9 cellular contexts compared by ENCODE assay signal in genomic region chr3:155743616-155744015, GRCh38. TPM values are rescaled to one million over a fixed set of nuclear protein-coding genes. Genes with fewer than 3 reads are reported as not detected.
DNase-seq lines count a peak whose midpoint lies in the region; ATAC-seq, FAIRE-seq and TF ChIP-seq lines count a peak whose summit lies in the region.
"Had no signal": no experiment of that assay in that cellular context is flagged by ENCODE, and none has a peak within 500 bp of the region (broad histone marks: within the 10 kb centered on the region; RNA-seq: fewer than 3 reads in every experiment).

No MANE protein-coding gene starts in this region.

- H3K36me3 ChIP-seq in kidney (ENCODE audit: control insufficient read depth in 1 of 2, insufficient read depth in 2 of 2, low read length in 2 of 2) (no peaks in the 10 kb centered on the region), testis (ENCODE audit: low read depth, missing control alignments) (no peaks in the 10 kb centered on the region)

- POLR2A ChIA-PET in activated CD4-positive, alpha-beta T cell treated with anti-CD3 and anti-CD28 coated beads for 36 hours (lab: Charles Lee), result no interaction called here
- POLR2A ChIA-PET in activated CD8-positive, alpha-beta T cell treated with anti-CD3 and anti-CD28 coated beads, Interleukin-2, amount 10 ng/mL, durations not matched to agents 7 days and 5 days (lab: Charles Lee), result interaction anchor here (0.6 kb wide), 1 partner anchor 384 kb away, joined by 4 read pairs; no protein-coding TSS in a partner anchor

- no peak for TF ChIP-seq POLR2A in testis (IDR thresholded peaks at IDR 0.05)

- peak overlapping the region; percentile 20 to 41 for H3K9ac ChIP-seq in kidney (ENCODE audit: low read length in 2 of 2)

- TF ChIP-seq CTCF in kidney (IDR thresholded peaks at IDR 0.05; ENCODE audit: borderline replicate concordance, extremely low read depth, insufficient read depth) (no peak), testis (IDR thresholded peaks at IDR 0.05) (no peak)

- DNase-seq in activated CD4-positive, alpha-beta T cell treated with anti-CD3 and anti-CD28 coated beads for 36 hours, result no peak
- DNase-seq in activated CD4-positive, alpha-beta T cell treated with anti-CD3 and anti-CD28 coated beads for 1 hour, result no peak
- no peak for DNase-seq in activated CD8-positive, alpha-beta T cell treated with anti-CD3 and anti-CD28 coated beads, Interleukin-2, amount 10 ng/mL, durations not matched to agents 7 days and 5 days
- no peak for DNase-seq in kidney
- DNase-seq in testis, result no peak
- DNase-seq in DMS153 treated with DMSO at 0.1 percent for 48 hours (lab: John Stamatoyannopoulos, UW; ENCODE audit: unreplicated experiment), result no peak
- DNase-seq in cortex of kidney (lab: John Stamatoyannopoulos, UW), result no peak

- FAIRE-seq in kidney (lab: Jason Lieb, UNC), result no peak
- FAIRE-seq: G401.6 had no signal

- ATAC-seq in activated CD4-positive, alpha-beta T cell treated with anti-CD3 and anti-CD28 coated beads for 36 hours, result no peak
- no peak for ATAC-seq in activated CD8-positive, alpha-beta T cell treated with anti-CD3 and anti-CD28 coated beads, Interleukin-2, amount 10 ng/mL, durations not matched to agents 7 days and 5 days
- no peak for ATAC-seq in HG03432 (IDR thresholded peaks at IDR 0.05; ENCODE audit: unreplicated experiment)

- CTCF ChIA-PET in activated CD4-positive, alpha-beta T cell treated with anti-CD3 and anti-CD28 coated beads for 36 hours (lab: Charles Lee), result interaction anchor here (0.6 to 1.1 kb wide), 3 partner anchors 9 to 42 kb away, joined by 3 read pairs; no protein-coding TSS in a partner anchor
- CTCF ChIA-PET in activated CD8-positive, alpha-beta T cell treated with anti-CD3 and anti-CD28 coated beads, Interleukin-2, amount 10 ng/mL, durations not matched to agents 7 days and 5 days (lab: Charles Lee), result no interaction called here

- peaks cover 44% of the 10 kb centered on the region for H3K27me3 Mint-ChIP-seq in activated CD4-positive, alpha-beta T cell treated with anti-CD3 and anti-CD28 coated beads for 36 hours
- peaks cover 63% of the 10 kb centered on the region for H3K27me3 Mint-ChIP-seq in activated CD8-positive, alpha-beta T cell treated with anti-CD3 and anti-CD28 coated beads, Interleukin-2, amount 10 ng/mL, durations not matched to agents 7 days and 5 days (ENCODE audit: low read depth)

- H3K36me3 Mint-ChIP-seq in activated CD4-positive, alpha-beta T cell treated with anti-CD3 and anti-CD28 coated beads for 36 hours (ENCODE audit: low read depth), result no peaks in the 10 kb centered on the region
- no peaks in the 10 kb centered on the region for H3K36me3 Mint-ChIP-seq in activated CD8-positive, alpha-beta T cell treated with anti-CD3 and anti-CD28 coated beads, Interleukin-2, amount 10 ng/mL, durations not matched to agents 7 days and 5 days (ENCODE audit: low read depth)

- H3K4me1 ChIP-seq in kidney (ENCODE audit: control insufficient read depth in 1 of 2, insufficient read depth in 1 of 2, low read depth in 1 of 2, low read length in 2 of 2) (no peaks in the 10 kb centered on the region), testis (no peaks in the 10 kb centered on the region)

- H3K27me3 ChIP-seq in testis, result no peaks in the 10 kb centered on the region

- H3K9me3 Mint-ChIP-seq in activated CD4-positive, alpha-beta T cell treated with anti-CD3 and anti-CD28 coated beads for 36 hours (ENCODE audit: low read depth), result no peaks in the 10 kb centered on the region
- H3K9me3 Mint-ChIP-seq in activated CD8-positive, alpha-beta T cell treated with anti-CD3 and anti-CD28 coated beads, Interleukin-2, amount 10 ng/mL, durations not matched to agents 7 days and 5 days (ENCODE audit: insufficient read depth), result no peaks in the 10 kb centered on the region

- peak overlapping the region; percentile 78 for H3K4me3 Mint-ChIP-seq in activated CD4-positive, alpha-beta T cell treated with anti-CD3 and anti-CD28 coated beads for 36 hours
- H3K4me3 Mint-ChIP-seq in activated CD8-positive, alpha-beta T cell treated with anti-CD3 and anti-CD28 coated beads, Interleukin-2, amount 10 ng/mL, durations not matched to agents 7 days and 5 days, result peak overlapping the region; percentile 79

- H3K9me3 ChIP-seq in kidney (ENCODE audit: control insufficient read depth in 1 of 2, low read length in 2 of 2), result no peaks in the 10 kb centered on the region
- no peaks in the 10 kb centered on the region for H3K9me3 ChIP-seq in testis

- no peak overlapping the region for H3K27ac Mint-ChIP-seq in activated CD4-positive, alpha-beta T cell treated with anti-CD3 and anti-CD28 coated beads for 36 hours
- H3K27ac Mint-ChIP-seq in activated CD8-positive, alpha-beta T cell treated with anti-CD3 and anti-CD28 coated beads, Interleukin-2, amount 10 ng/mL, durations not matched to agents 7 days and 5 days, result no peak overlapping the region

- intact Hi-C loops in activated CD4-positive, alpha-beta T cell treated with anti-CD3 and anti-CD28 coated beads for 36 hours (cut with DNase I, micrococcal nuclease), result loop anchor here (2.0 to 10.0 kb wide), 2 partner anchors 63 to 111 kb away; partner anchors contain the start of genes C3orf33 (in 1 of the 2) and SLC33A1 (in 1 of the 2)
- intact Hi-C loops in kidney (cut with DNase I), result no loop called here
- intact Hi-C loops in testis (cut with DNase I; ENCODE audit: low total_unique reads), result no loop called here

- H3K4me3 ChIP-seq in kidney (ENCODE audit: low read length in 2 of 2) (peak overlapping the region; percentile 64 to 88), testis (peak overlapping the region; percentile 61 to 69)

- H3K27ac ChIP-seq in kidney (ENCODE audit: low read depth in 2 of 2, low read length in 2 of 2) (peak overlapping the region in 1 of 2 donors; percentile 51), testis (no peak overlapping the region)

- peaks cover 13% of the 10 kb centered on the region for H3K4me1 Mint-ChIP-seq in activated CD4-positive, alpha-beta T cell treated with anti-CD3 and anti-CD28 coated beads for 36 hours
- peaks cover 21% of the 10 kb centered on the region for H3K4me1 Mint-ChIP-seq in activated CD8-positive, alpha-beta T cell treated with anti-CD3 and anti-CD28 coated beads, Interleukin-2, amount 10 ng/mL, durations not matched to agents 7 days and 5 days (ENCODE audit: low read depth)

- 9 to 10% methylated on average over 8 of the region's 8 CpGs for WGBS in testis, 2 donors

RNA-seq across cellular contexts. Expression of gene PLCH1, which starts 1.3 kb away (rescaled TPM):
- total RNA-seq in activated CD4-positive, alpha-beta T cell treated with anti-CD3 and anti-CD28 coated beads for 36 hours, result under 1 TPM; 0.16 to 0.26 TPM
- total RNA-seq in activated CD8-positive, alpha-beta T cell treated with anti-CD3 and anti-CD28 coated beads, Interleukin-2, amount 10 ng/mL, durations not matched to agents 7 days and 5 days, result 1 to 10 TPM; 2.0 to 2.4 TPM
- total RNA-seq in kidney (9.6 TPM), testis (10 to 100 TPM; 23.2 to 29.3 TPM)
- polyA plus RNA-seq in kidney (ENCODE audit: insufficient read depth, low read depth, low replicate concordance) (1.6 TPM), testis (ENCODE audit: insufficient read depth, low read depth, low replicate concordance) (32.1 TPM)

Comparison
In these comparisons a context has a peak if more than half of its experiments do, and no peak if none do; other contexts are left out.
1. intact Hi-C loops: an anchor here in activated CD4-positive, alpha-beta T cell treated with anti-CD3 and anti-CD28 coated beads for 36 hours (2.0 to 10.0 kb wide); none called in kidney and testis.